Comparison of ENCODE assay signal across 9 cellular contexts in the genomic region with DNA sequence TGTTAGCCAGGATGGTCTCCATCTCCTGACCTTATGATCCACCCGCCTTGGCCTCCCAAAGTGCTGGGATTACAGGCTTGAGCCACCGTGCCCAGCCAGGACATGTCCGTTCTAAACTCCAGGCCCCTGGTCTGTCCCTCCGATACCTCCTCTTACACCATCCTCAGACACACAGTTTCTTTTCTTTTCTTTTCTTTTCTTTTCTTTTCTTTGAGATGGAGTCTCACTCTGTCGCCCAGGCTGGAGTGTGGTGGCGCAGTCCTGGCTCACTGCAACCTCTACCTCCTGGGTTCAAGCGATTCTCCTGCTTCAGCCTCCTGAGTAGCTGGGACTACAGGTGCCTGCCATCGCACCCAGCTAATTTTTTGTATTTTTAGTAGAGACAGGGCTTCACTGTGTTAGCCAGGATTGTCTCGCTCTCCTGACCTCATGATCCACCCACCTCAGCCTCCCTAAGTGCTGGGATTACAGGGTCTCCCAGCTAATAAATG. TPM values are rescaled to one million over a fixed set of nuclear protein-coding genes. Genes with fewer than 3 reads are reported as not detected.
"Had no signal": no experiment of that assay in that cellular context is flagged by ENCODE, and none has a peak within 500 bp of the region (broad histone marks: within the 10 kb centered on the region; RNA-seq: fewer than 3 reads in every experiment).

No MANE protein-coding gene starts in this region.

RNA-seq across cellular contexts. Expression of a gene that starts 15.1 kb away (rescaled TPM):
- total RNA-seq: activated CD8-positive, alpha-beta T cell treated with anti-CD3 and anti-CD28 coated beads, Interleukin-2, amount 10 ng/mL, durations not matched to agents 7 days and 5 days; activated naive CD8-positive, alpha-beta T cell treated with anti-CD3 and anti-CD28 coated beads, Interleukin-2, amount 10 ng/mL, durations not matched to agents 7 days and 5 days; breast epithelium; Right ventricle myocardium superior had no signal
- polyA plus RNA-seq: SK-N-SH had no signal

RNA-seq across cellular contexts. Expression of a gene that starts 22.9 kb away (rescaled TPM):
- total RNA-seq: activated CD8-positive, alpha-beta T cell treated with anti-CD3 and anti-CD28 coated beads, Interleukin-2, amount 10 ng/mL, durations not matched to agents 7 days and 5 days; Peyer's patch; Right ventricle myocardium superior; SJCRH30 had no signal

RNA-seq across cellular contexts. Expression of a gene that starts 41.4 kb away (rescaled TPM):
- total RNA-seq: activated CD8-positive, alpha-beta T cell treated with anti-CD3 and anti-CD28 coated beads, Interleukin-2, amount 10 ng/mL, durations not matched to agents 7 days and 5 days; activated naive CD8-positive, alpha-beta T cell treated with anti-CD3 and anti-CD28 coated beads, Interleukin-2, amount 10 ng/mL, durations not matched to agents 7 days and 5 days; cerebellum; Right ventricle myocardium superior; SJCRH30 had no signal
- polyA plus RNA-seq: SK-N-SH had no signal

RNA-seq across cellular contexts. Expression of a gene that starts 56.7 kb away (rescaled TPM):
- total RNA-seq: activated CD8-positive, alpha-beta T cell treated with anti-CD3 and anti-CD28 coated beads, Interleukin-2, amount 10 ng/mL, durations not matched to agents 7 days and 5 days; activated naive CD8-positive, alpha-beta T cell treated with anti-CD3 and anti-CD28 coated beads, Interleukin-2, amount 10 ng/mL, durations not matched to agents 7 days and 5 days; adrenal gland; cerebellum; Peyer's patch; Right ventricle myocardium superior; SJCRH30 had no signal
- polyA plus RNA-seq: adrenal gland, SK-N-SH had no signal
